8 cellular contexts compared by ENCODE assay signal in genomic region chr4:88592600-88593448, GRCh38. TPM values are rescaled to one million over a fixed set of nuclear protein-coding genes. Genes with fewer than 3 reads are reported as not detected.
DNase-seq lines count a peak whose midpoint lies in the region; ATAC-seq and TF ChIP-seq lines count a peak whose summit lies in the region.

No MANE protein-coding gene starts in this region.

- peak overlapping the region; percentile 30 for H3K18ac ChIP-seq in trophoblast cell (ENCODE audit: low read length)

- peak overlapping the region; percentile 11 for H4K12ac ChIP-seq in trophoblast cell (ENCODE audit: low read depth, low read length)

- peaks cover 22% of the 10 kb centered on the region for H3K36me3 Mint-ChIP-seq in activated naive CD8-positive, alpha-beta T cell treated with anti-CD3 and anti-CD28 coated beads, Interleukin-2, amount 10 ng/mL, durations not matched to agents 7 days and 5 days

- POLR2A ChIA-PET in activated naive CD8-positive, alpha-beta T cell treated with anti-CD3 and anti-CD28 coated beads, Interleukin-2, amount 10 ng/mL, durations not matched to agents 7 days and 5 days (lab: Charles Lee) = interaction anchor here (0.6 to 3.5 kb wide), 4 partner anchors 10 to 21 kb away, joined by 4 to 36 read pairs (median 5); no protein-coding TSS in a partner anchor

- no CpG with 5 or more reads among the region's 89 CpGs for WGBS in trophoblast cell (ENCODE audit: extremely low coverage, insufficient coverage, insufficient read length)
- 1% methylated on average over 68 of the region's 89 CpGs; no CpG with 5 or more reads in 1 of the 2 donors for WGBS in transverse colon (ENCODE audit: low coverage in 1 of 2), 2 donors

- H2AK5ac ChIP-seq in trophoblast cell (ENCODE audit: low read length) = no peak overlapping the region

- DNase-seq in EH (ENCODE audit: low read depth) (peak; percentile 74), HuH-7.5 (ENCODE audit: low spot score) (peak; percentile 71), SKM-1 treated with dmso at 0.1 percent for 144 hours (lab: John Stamatoyannopoulos, UW; ENCODE audit: unreplicated experiment) (peak; percentile 71), cardiac muscle cell (ENCODE audit: low read depth in 1 of 2, low spot score in 1 of 2) (peak; percentile 76), trophoblast cell (peak; percentile 85 to 88), transverse colon (peak; percentile 86)
- peak; percentile 87 for DNase-seq in activated naive CD8-positive, alpha-beta T cell treated with anti-CD3 and anti-CD28 coated beads, Interleukin-2, amount 10 ng/mL, durations not matched to agents 7 days and 5 days

- TF ChIP-seq CTCF in cardiac muscle cell (IDR thresholded peaks at IDR 0.05; ENCODE audit: low read depth, low read length) (peak; percentile 1), transverse colon (IDR thresholded peaks at IDR 0.05) (no peak)

- peak overlapping the region; percentile 60 for H3K4me3 ChIP-seq in cardiac muscle cell
- H3K4me3 ChIP-seq in trophoblast cell (ENCODE audit: low read depth, low read length) = peak overlapping the region; percentile 85
- H3K4me3 ChIP-seq in transverse colon = peak overlapping the region; percentile 53 to 90 (median 82)

- H3K36me3 ChIP-seq in cardiac muscle cell (no peaks in the 10 kb centered on the region), trophoblast cell (ENCODE audit: control insufficient read depth in 1 of 2, insufficient read depth in 2 of 2, low read length in 2 of 2) (no peaks in the 10 kb centered on the region), transverse colon (peaks cover 0 to 4% (median 0%) of the 10 kb centered on the region in 4 donors)

- no peaks in the 10 kb centered on the region for H3K9me3 Mint-ChIP-seq in activated naive CD8-positive, alpha-beta T cell treated with anti-CD3 and anti-CD28 coated beads, Interleukin-2, amount 10 ng/mL, durations not matched to agents 7 days and 5 days

- H2BK5ac ChIP-seq in trophoblast cell (ENCODE audit: low read depth, low read length, poor library complexity) = no peak overlapping the region

- peak overlapping the region; percentile 97 for H3K4me3 Mint-ChIP-seq in activated naive CD8-positive, alpha-beta T cell treated with anti-CD3 and anti-CD28 coated beads, Interleukin-2, amount 10 ng/mL, durations not matched to agents 7 days and 5 days

- H3K79me2 ChIP-seq in trophoblast cell (ENCODE audit: control insufficient read depth, insufficient read depth, low read length, poor library complexity) = no peaks in the 10 kb centered on the region

- peak; percentile 80 for TF ChIP-seq POLR2A in transverse colon (IDR thresholded peaks at IDR 0.05)

- peak; percentile 83 for ATAC-seq in GM21528 (IDR thresholded peaks at IDR 0.05; ENCODE audit: low FRiP score, unreplicated experiment)
- ATAC-seq in activated naive CD8-positive, alpha-beta T cell treated with anti-CD3 and anti-CD28 coated beads, Interleukin-2, amount 10 ng/mL, durations not matched to agents 7 days and 5 days (ENCODE audit: low read depth) = peak; percentile 80

- no peak overlapping the region for H2BK120ac ChIP-seq in trophoblast cell (ENCODE audit: insufficient read depth, low read length, poor library complexity)

- H3K27me3 Mint-ChIP-seq in activated naive CD8-positive, alpha-beta T cell treated with anti-CD3 and anti-CD28 coated beads, Interleukin-2, amount 10 ng/mL, durations not matched to agents 7 days and 5 days = peaks cover 10% of the 10 kb centered on the region

- peak overlapping the region; percentile 79 for H2AFZ ChIP-seq in trophoblast cell (ENCODE audit: insufficient read depth, low read length, poor library complexity)

- no peak overlapping the region for H4K91ac ChIP-seq in trophoblast cell (ENCODE audit: low read depth, low read length)

- H3K9ac ChIP-seq in trophoblast cell (ENCODE audit: low read length) = no peak overlapping the region

- H3K9me3 ChIP-seq in cardiac muscle cell (ENCODE audit: low read depth) (no peaks in the 10 kb centered on the region), trophoblast cell (ENCODE audit: insufficient read depth, low read depth, low read length) (no peaks in the 10 kb centered on the region), transverse colon (no peaks in the 10 kb centered on the region)

- H3K4me1 ChIP-seq in cardiac muscle cell (ENCODE audit: low read depth) (peaks cover 23% of the 10 kb centered on the region), trophoblast cell (ENCODE audit: control insufficient read depth in 1 of 2, insufficient read depth in 2 of 2, low read length in 2 of 2) (no peaks in the 10 kb centered on the region), transverse colon (peaks cover 5 to 17% (median 10%) of the 10 kb centered on the region in 4 donors)

- intact Hi-C loops in transverse colon (cut with DNase I; ENCODE audit: low total_unique reads) = no loop called here

- H3K4me1 Mint-ChIP-seq in activated naive CD8-positive, alpha-beta T cell treated with anti-CD3 and anti-CD28 coated beads, Interleukin-2, amount 10 ng/mL, durations not matched to agents 7 days and 5 days = peaks cover 30% of the 10 kb centered on the region

- no peak overlapping the region for H2BK12ac ChIP-seq in trophoblast cell (ENCODE audit: low read length)

- in situ Hi-C loops in transverse colon (cut with MboI; ENCODE audit: low pct_ligation_motif_present in 1 of 4, low pct_unique_long_range_greater_than_20kb in 1 of 4, low sequenced_read_pairs in 3 of 4) = no loop called here

- H3K27ac ChIP-seq in cardiac muscle cell = peak overlapping the region; percentile 81
- no peak overlapping the region for H3K27ac ChIP-seq in trophoblast cell (ENCODE audit: low read depth, low read length)
- peak overlapping the region; percentile 91 to 95 (median 94) for H3K27ac ChIP-seq in transverse colon

- H4K8ac ChIP-seq in trophoblast cell (ENCODE audit: low read depth, low read length) = peak overlapping the region; percentile 59

- peaks cover 6% of the 10 kb centered on the region for H3K79me1 ChIP-seq in trophoblast cell (ENCODE audit: low read length)

- TF ChIP-seq EP300 in transverse colon (IDR thresholded peaks at IDR 0.05; ENCODE audit: low read depth) = no peak

- peak overlapping the region; percentile 85 for H3K27ac Mint-ChIP-seq in activated naive CD8-positive, alpha-beta T cell treated with anti-CD3 and anti-CD28 coated beads, Interleukin-2, amount 10 ng/mL, durations not matched to agents 7 days and 5 days

- no peaks in the 10 kb centered on the region for H3K27me3 ChIP-seq in cardiac muscle cell
- H3K27me3 ChIP-seq in trophoblast cell (ENCODE audit: insufficient read depth, low read length) = peaks cover 2% of the 10 kb centered on the region
- no peaks in the 10 kb centered on the region for H3K27me3 ChIP-seq in transverse colon

- H3K4me2 ChIP-seq in trophoblast cell (ENCODE audit: low read length) = peak overlapping the region; percentile 100

- H3K23ac ChIP-seq in trophoblast cell (ENCODE audit: low read length) = no peak overlapping the region

- H3K14ac ChIP-seq in trophoblast cell (ENCODE audit: low read length) = no peak overlapping the region

- no peak overlapping the region for H3K4ac ChIP-seq in trophoblast cell (ENCODE audit: low read depth, low read length)

RNA-seq across cellular contexts. Expression of gene HERC3, which starts 0.5 kb away (rescaled TPM):
- 10 to 100 TPM; 42.9 to 47.3 TPM for total RNA-seq in activated naive CD8-positive, alpha-beta T cell treated with anti-CD3 and anti-CD28 coated beads, Interleukin-2, amount 10 ng/mL, durations not matched to agents 7 days and 5 days
- total RNA-seq in cardiac muscle cell (25.6 and 29.4 TPM in 2 replicates), transverse colon (10 to 100 TPM; 38.9 to 64.1 (median 55.1) TPM)
- polyA plus RNA-seq in cardiac muscle cell = 35.3 and 41.1 TPM in 2 replicates
- polyA plus RNA-seq in trophoblast cell (2013) = 3.0 and 3.5 TPM in 2 replicates
